Comparison of ENCODE assay signal across 1 cellular context in genomic region chr7:80882213-80882801, GRCh38.
TF ChIP-seq lines count a peak whose summit lies in the region.

No MANE protein-coding gene starts in this region.

TF ChIP-seq in IMR-90, 13 proteins besides CTCF, POLR2A, EP300 and RAD21 (continued from another document):
- TF ChIP-seq ELK1 (IDR thresholded peaks at IDR 0.05; ENCODE audit: borderline replicate concordance, low read depth, low read length) (no peak), BHLHE40 (IDR thresholded peaks at IDR 0.05; ENCODE audit: low read depth, low read length) (no peak), RCOR1 (IDR thresholded peaks at IDR 0.05; ENCODE audit: insufficient replicate concordance, low read length) (no peak), SMC3 (IDR thresholded peaks at IDR 0.05; ENCODE audit: low read depth, low read length) (no peak), CEBPB (IDR thresholded peaks at IDR 0.05; ENCODE audit: low read depth, low read length) (no peak), RFX5 (IDR thresholded peaks at IDR 0.05; ENCODE audit: low read depth, low read length) (no peak), MAZ (IDR thresholded peaks at IDR 0.05; ENCODE audit: borderline replicate concordance, low read depth, low read length) (no peak), MAFK (IDR thresholded peaks at IDR 0.05; ENCODE audit: low read depth, low read length) (no peak)
